1 cellular context compared by ENCODE assay signal in genomic region chr9:27426717-27427645, GRCh38.
TF ChIP-seq lines count a peak whose summit lies in the region.

No MANE protein-coding gene starts in this region.

TF ChIP-seq in IMR-90, 13 proteins besides CTCF, POLR2A, EP300 and RAD21 (continued from another document):
- TF ChIP-seq USF2 (IDR thresholded peaks at IDR 0.05; ENCODE audit: low read depth, low read length) (no peak), MAFK (IDR thresholded peaks at IDR 0.05; ENCODE audit: low read depth, low read length) (no peak), MAZ (IDR thresholded peaks at IDR 0.05; ENCODE audit: borderline replicate concordance, low read depth, low read length) (no peak), CHD1 (IDR thresholded peaks at IDR 0.05; ENCODE audit: low read depth, low read length) (no peak), FOS (IDR thresholded peaks at IDR 0.05; ENCODE audit: low read depth, low read length) (no peak), NFE2L2 (IDR thresholded peaks at IDR 0.05; ENCODE audit: low read depth, low read length) (no peak), RCOR1 (IDR thresholded peaks at IDR 0.05; ENCODE audit: insufficient replicate concordance, low read length) (no peak), CEBPB (IDR thresholded peaks at IDR 0.05; ENCODE audit: low read depth, low read length) (no peak)
- TF ChIP-seq, protein P1, sequence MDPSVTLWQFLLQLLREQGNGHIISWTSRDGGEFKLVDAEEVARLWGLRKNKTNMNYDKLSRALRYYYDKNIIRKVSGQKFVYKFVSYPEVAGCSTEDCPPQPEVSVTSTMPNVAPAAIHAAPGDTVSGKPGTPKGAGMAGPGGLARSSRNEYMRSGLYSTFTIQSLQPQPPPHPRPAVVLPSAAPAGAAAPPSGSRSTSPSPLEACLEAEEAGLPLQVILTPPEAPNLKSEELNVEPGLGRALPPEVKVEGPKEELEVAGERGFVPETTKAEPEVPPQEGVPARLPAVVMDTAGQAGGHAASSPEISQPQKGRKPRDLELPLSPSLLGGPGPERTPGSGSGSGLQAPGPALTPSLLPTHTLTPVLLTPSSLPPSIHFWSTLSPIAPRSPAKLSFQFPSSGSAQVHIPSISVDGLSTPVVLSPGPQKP (IDR thresholded peaks at IDR 0.05; ENCODE audit: borderline replicate concordance, low read depth, low read length) = no peak
TF ChIP-seq in IMR-90: peak in this region for 0.
